Comparison of ENCODE assay signal across 1 cellular context in genomic region chr1:67430358-67431155, GRCh38.
TF ChIP-seq lines count a peak whose summit lies in the region.

Gene SERBP1, minus strand, starts transcription at chr1:67430402. Its CDS starts 102 bp downstream, at chr1:67430300.

TF ChIP-seq in SK-N-SH, 30 proteins besides CTCF, POLR2A, EP300 and RAD21 (continued from another document):
- TF ChIP-seq IRF3 (IDR thresholded peaks at IDR 0.05; ENCODE audit: low read depth, low read length), result no peak
- no peak for TF ChIP-seq PBX3 (IDR thresholded peaks at IDR 0.05)
- TF ChIP-seq MEF2A (IDR thresholded peaks at IDR 0.05; ENCODE audit: borderline replicate concordance, low read depth), result no peak
- TF ChIP-seq RCOR1 (IDR thresholded peaks at IDR 0.05; ENCODE audit: low read length), result no peak
- TF ChIP-seq TCF12 (IDR thresholded peaks at IDR 0.05), result peak; percentile 9; the same call in 1 of the 2 replicates
- peak; percentile 97 for TF ChIP-seq CHD2 (IDR thresholded peaks at IDR 0.05; ENCODE audit: low read length, partially characterized antibody)
- TF ChIP-seq, protein P1, sequence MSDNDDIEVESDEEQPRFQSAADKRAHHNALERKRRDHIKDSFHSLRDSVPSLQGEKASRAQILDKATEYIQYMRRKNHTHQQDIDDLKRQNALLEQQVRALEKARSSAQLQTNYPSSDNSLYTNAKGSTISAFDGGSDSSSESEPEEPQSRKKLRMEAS (IDR thresholded peaks at IDR 0.05; ENCODE audit: low read depth), result peak; percentile 95
- TF ChIP-seq YY1 (IDR thresholded peaks at IDR 0.05; ENCODE audit: low read depth), result peak; percentile 93
